In the genomic region with DNA sequence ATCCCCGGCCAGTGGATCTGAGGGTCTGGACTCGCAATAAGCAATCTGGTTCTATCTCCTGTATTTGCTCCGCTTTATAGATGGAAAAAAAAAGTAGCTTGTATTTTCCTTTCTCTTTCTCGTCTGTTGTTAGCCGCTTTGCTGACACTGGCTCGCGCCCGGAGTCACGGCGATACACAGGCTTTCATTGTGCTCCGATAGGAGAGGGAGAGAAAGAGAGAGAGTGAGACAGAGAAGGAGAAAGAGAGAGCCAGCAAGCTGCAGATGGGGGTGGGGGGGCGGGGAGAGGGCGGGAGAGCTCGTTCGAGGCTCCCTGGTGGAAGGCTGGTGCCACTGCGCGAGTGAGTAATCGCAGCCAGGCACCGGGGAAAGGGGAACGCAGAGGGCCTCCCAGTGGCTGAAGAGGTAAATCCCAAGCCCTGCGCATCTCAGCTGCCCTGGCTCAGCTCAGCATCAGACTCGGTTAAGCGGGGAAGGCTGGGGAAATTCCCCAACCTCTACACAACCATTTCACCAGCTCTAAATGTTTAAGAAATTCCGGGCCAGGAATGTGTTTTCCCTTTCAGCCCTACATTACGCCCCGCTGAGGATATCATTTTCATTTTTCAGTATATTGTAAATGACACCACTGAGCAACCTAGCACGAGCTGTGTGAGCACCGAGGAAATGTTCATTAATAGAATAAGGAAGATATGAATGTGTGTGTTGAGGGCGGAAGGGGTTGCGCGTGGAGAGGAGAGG, we compare ENCODE assay signal across 8 cellular contexts. TPM values are rescaled to one million over a fixed set of nuclear protein-coding genes. Genes with fewer than 3 reads are reported as not detected.
DNase-seq lines count a peak whose midpoint lies in the region; ATAC-seq and TF ChIP-seq lines count a peak whose summit lies in the region.

MAML2 (minus strand) TSS at position 225 of the 741 bp plus-strand sequence. CDS start 1,300 bp downstream, outside the sequence.

- peak within 1 kb of the TSS; percentile 81 to 85 (median 85) for H3K27ac ChIP-seq in upper lobe of left lung

- intact Hi-C loops in left cardiac atrium (cut with DNase I) (loop anchor here (2.0 to 5.0 kb wide), 5 partner anchors 36 to 496 kb away; no protein-coding TSS in a partner anchor), posterior vena cava (cut with DNase I) (loop anchor here (5.0 kb wide), 2 partner anchors 286 to 291 kb away; no protein-coding TSS in a partner anchor)

- no peaks in the 10 kb centered on the region for H3K36me3 ChIP-seq in upper lobe of left lung

- H3K9me3 ChIP-seq in upper lobe of left lung = no peaks in the 10 kb centered on the region

- peak; percentile 89 for ATAC-seq in HG02798 (IDR thresholded peaks at IDR 0.05; ENCODE audit: poor library complexity, unreplicated experiment)
- ATAC-seq in left cardiac atrium = peak; percentile 91 to 94
- peak; percentile 96 for ATAC-seq in upper lobe of left lung (ENCODE audit: low FRiP score in 2 of 2)

- peaks cover 32 to 40% (median 33%) of the 10 kb centered on the region in 4 donors for H3K4me1 ChIP-seq in upper lobe of left lung

- H3K4me3 ChIP-seq in upper lobe of left lung = peak within 1 kb of the TSS; percentile 52 to 77 (median 68)

- TF ChIP-seq EP300 in upper lobe of left lung (IDR thresholded peaks at IDR 0.05) = no peak

- TF ChIP-seq CTCF in GM12874 (IDR thresholded peaks at IDR 0.05; ENCODE audit: insufficient read depth, low read depth, low read length) = peak; percentile 90
- TF ChIP-seq CTCF in upper lobe of left lung (IDR thresholded peaks at IDR 0.05) = peak; percentile 91 to 99 (median 94)

- WGBS in upper lobe of left lung, 2 donors = 4 to 7% methylated on average over 31 of the region's 31 CpGs

- H3K27me3 ChIP-seq in upper lobe of left lung = no peaks in the 10 kb centered on the region

- TF ChIP-seq POLR2A in upper lobe of left lung (IDR thresholded peaks at IDR 0.05) = no peak

- DNase-seq in NCI-H1417 treated with DMSO at 0.1 percent for 48 hours (lab: John Stamatoyannopoulos, UW) = peak; percentile 82
- DNase-seq in T-helper 1 cell = peak; percentile 83 to 93 (median 87)
- DNase-seq in amniotic epithelial cell (ENCODE audit: low read depth) = peak; percentile 93
- DNase-seq in left cardiac atrium = peak; percentile 94
- DNase-seq in posterior vena cava (ENCODE audit: low spot score) = peak; percentile 97
- peak; percentile 86 to 97 for DNase-seq in upper lobe of left lung

RNA-seq across cellular contexts. Expression of gene MAML2, which starts in this region (rescaled TPM):
- 1 to 10 TPM; 6.8 to 9.3 TPM for total RNA-seq in left cardiac atrium
- 10 to 100 TPM; 13.1 to 16.2 TPM for total RNA-seq in posterior vena cava
- total RNA-seq in upper lobe of left lung = 10 to 100 TPM; 19.5 to 36.6 (median 26.3) TPM

Comparison
In these comparisons a context has a peak if more than half of its experiments do, and no peak if none do; other contexts are left out.
1. Peak in every context shown above with its lines: DNase-seq, ATAC-seq, H3K4me3 ChIP-seq and H3K27ac ChIP-seq.